10 cellular contexts compared by ENCODE assay signal in the genomic region with DNA sequence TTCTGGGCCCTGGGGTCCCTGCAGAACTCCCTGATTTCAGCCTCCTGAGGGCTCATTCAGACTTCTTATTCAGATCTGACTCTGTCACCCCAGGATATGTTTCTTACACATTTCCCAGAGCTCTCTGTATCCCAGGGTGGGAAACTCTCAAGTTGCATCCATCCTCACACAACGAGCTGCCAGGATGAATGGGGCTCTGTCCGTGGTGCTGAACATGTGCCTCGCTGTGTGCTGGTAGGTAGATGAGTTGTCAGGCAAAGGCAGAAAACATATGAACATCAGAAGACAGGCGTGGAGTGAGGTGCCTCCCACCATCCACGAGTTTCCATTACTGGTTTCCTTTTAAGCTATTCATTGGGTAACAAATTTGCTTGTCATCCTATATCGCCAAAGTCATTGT. TPM values are rescaled to one million over a fixed set of nuclear protein-coding genes. Genes with fewer than 3 reads are reported as not detected.
DNase-seq lines count a peak whose midpoint lies in the region; ATAC-seq and TF ChIP-seq lines count a peak whose summit lies in the region.
"Had no signal": no experiment of that assay in that cellular context is flagged by ENCODE, and none has a peak within 500 bp of the region (broad histone marks: within the 10 kb centered on the region; RNA-seq: fewer than 3 reads in every experiment).

No MANE protein-coding gene starts in this region.

- WGBS in psoas muscle, 3 donors, result 10 to 19% (median 14%) methylated on average over 6 of the region's 6 CpGs

- H3K4me3 ChIP-seq in CD4-positive, alpha-beta memory T cell (ENCODE audit: low read length in 2 of 2), result no peak overlapping the region
- H3K4me3 ChIP-seq in psoas muscle, result no peak overlapping the region

- no peak overlapping the region for H3K27ac Mint-ChIP-seq in activated naive CD4-positive, alpha-beta T cell treated with anti-CD3 and anti-CD28 coated beads for 36 hours
- H3K27ac Mint-ChIP-seq in CD4-positive, alpha-beta memory T cell, result no peak overlapping the region

- DNase-seq in EL, result peak; percentile 18
- peak; percentile 31 for DNase-seq in M059J (ENCODE audit: low read depth)
- DNase-seq in activated naive CD4-positive, alpha-beta T cell treated with anti-CD3 and anti-CD28 coated beads for 36 hours, result peak; percentile 72
- DNase-seq in kidney glomerular epithelial cell (lab: John Stamatoyannopoulos, UW), result peak; percentile 17
- DNase-seq in NCI-H1092 (lab: John Stamatoyannopoulos, UW), result no peak
- no peak for DNase-seq in CD4-positive, alpha-beta memory T cell
- DNase-seq in midbrain (lab: John Stamatoyannopoulos, UW), result no peak
- DNase-seq in psoas muscle, result no peak
- DNase-seq: NCI-H2081 treated with DMSO at 0.1 percent for 48 hours had no signal

- intact Hi-C loops in activated naive CD4-positive, alpha-beta T cell treated with anti-CD3 and anti-CD28 coated beads for 36 hours (cut with micrococcal nuclease), result no loop called here
- intact Hi-C loops in CD4-positive, alpha-beta memory T cell (cut with micrococcal nuclease), result no loop called here
- intact Hi-C loops in psoas muscle (cut with DNase I), result no loop called here

- peaks cover 20% of the 10 kb centered on the region for H3K27me3 Mint-ChIP-seq in activated naive CD4-positive, alpha-beta T cell treated with anti-CD3 and anti-CD28 coated beads for 36 hours (ENCODE audit: low read depth)
- H3K27me3 Mint-ChIP-seq in CD4-positive, alpha-beta memory T cell, result peaks cover 17 to 33% of the 10 kb centered on the region in 2 donors

- no peak overlapping the region for H3K4me3 Mint-ChIP-seq in activated naive CD4-positive, alpha-beta T cell treated with anti-CD3 and anti-CD28 coated beads for 36 hours
- H3K4me3 Mint-ChIP-seq in CD4-positive, alpha-beta memory T cell, result no peak overlapping the region

- H3K4me1 ChIP-seq in CD4-positive, alpha-beta memory T cell (ENCODE audit: insufficient read depth, low read length), result no peaks in the 10 kb centered on the region
- peaks cover 9% of the 10 kb centered on the region for H3K4me1 ChIP-seq in psoas muscle

- no peaks in the 10 kb centered on the region for H3K9me3 Mint-ChIP-seq in activated naive CD4-positive, alpha-beta T cell treated with anti-CD3 and anti-CD28 coated beads for 36 hours
- peaks cover 0 to 5% (median 0%) of the 10 kb centered on the region in 8 donors for H3K9me3 Mint-ChIP-seq in CD4-positive, alpha-beta memory T cell

- CTCF ChIA-PET in activated naive CD4-positive, alpha-beta T cell treated with anti-CD3 and anti-CD28 coated beads for 36 hours (lab: Charles Lee), result no interaction called here
- CTCF ChIA-PET in CD4-positive, alpha-beta memory T cell (lab: Charles Lee; ENCODE audit: partially characterized antibody), result no interaction called here

- no peaks in the 10 kb centered on the region for H3K36me3 ChIP-seq in CD4-positive, alpha-beta memory T cell (ENCODE audit: insufficient read depth, low read length)
- H3K36me3 ChIP-seq in psoas muscle (ENCODE audit: insufficient read depth in 1 of 2, low read depth in 1 of 2), result no peaks in the 10 kb centered on the region

- TF ChIP-seq CTCF in psoas muscle (IDR thresholded peaks at IDR 0.05), result no peak

- POLR2A ChIA-PET in CD4-positive, alpha-beta memory T cell (lab: Charles Lee; ENCODE audit: partially characterized antibody), result no interaction called here

- H3K27ac ChIP-seq in CD4-positive, alpha-beta memory T cell (ENCODE audit: low read depth, low read length), result no peak overlapping the region
- no peak overlapping the region for H3K27ac ChIP-seq in psoas muscle

- H3K36me3 Mint-ChIP-seq in activated naive CD4-positive, alpha-beta T cell treated with anti-CD3 and anti-CD28 coated beads for 36 hours (ENCODE audit: low read depth), result no peaks in the 10 kb centered on the region
- no peaks in the 10 kb centered on the region for H3K36me3 Mint-ChIP-seq in CD4-positive, alpha-beta memory T cell

- H3K9me3 ChIP-seq in CD4-positive, alpha-beta memory T cell (ENCODE audit: control insufficient read depth in 1 of 2, low read length in 2 of 2), result no peaks in the 10 kb centered on the region
- H3K9me3 ChIP-seq in psoas muscle, result no peaks in the 10 kb centered on the region

- no peaks in the 10 kb centered on the region for H3K4me1 Mint-ChIP-seq in activated naive CD4-positive, alpha-beta T cell treated with anti-CD3 and anti-CD28 coated beads for 36 hours (ENCODE audit: low read depth)
- H3K4me1 Mint-ChIP-seq in CD4-positive, alpha-beta memory T cell, result no peaks in the 10 kb centered on the region

- ATAC-seq in psoas muscle, result no peak

- H3K27me3 ChIP-seq in CD4-positive, alpha-beta memory T cell (ENCODE audit: insufficient read depth, low read length), result no peaks in the 10 kb centered on the region
- peaks cover 0 to 23% (median 0%) of the 10 kb centered on the region in 3 donors for H3K27me3 ChIP-seq in psoas muscle (ENCODE audit: insufficient read depth in 3 of 3, low read length in 2 of 3)

RNA-seq across cellular contexts. Expression of a gene that starts 11.4 kb away (rescaled TPM):
- total RNA-seq in M059J (2014; rRNA removed; shearing (Covaris generic)), result not detected in 2 replicates
- total RNA-seq in activated naive CD4-positive, alpha-beta T cell treated with anti-CD3 and anti-CD28 coated beads for 36 hours, result not detected
- total RNA-seq in CD4-positive, alpha-beta memory T cell, result not detected
- not detected for polyA plus RNA-seq in CD4-positive, alpha-beta memory T cell
- not detected for total RNA-seq in psoas muscle
- polyA plus RNA-seq in psoas muscle, result not detected
- total RNA-seq: glomerular endothelial cell had no signal

Comparison
In these comparisons a context has a peak if more than half of its experiments do, and no peak if none do; other contexts are left out.
1. DNase-seq: peak in EL (single experiment), M059J (single experiment), activated naive CD4-positive, alpha-beta T cell treated with anti-CD3 and anti-CD28 coated beads for 36 hours (single experiment) and kidney glomerular epithelial cell (single experiment); none in NCI-H1092 (single experiment), CD4-positive, alpha-beta memory T cell (0 of 5), midbrain (single experiment) and psoas muscle (0 of 2).